8 cellular contexts compared by ENCODE assay signal in genomic region chr7:73827568-73828106, GRCh38. TPM values are rescaled to one million over a fixed set of nuclear protein-coding genes. Genes with fewer than 3 reads are reported as not detected.
DNase-seq lines count a peak whose midpoint lies in the region; ATAC-seq, FAIRE-seq and TF ChIP-seq lines count a peak whose summit lies in the region.
"Had no signal": no experiment of that assay in that cellular context is flagged by ENCODE, and none has a peak within 500 bp of the region (broad histone marks: within the 10 kb centered on the region; RNA-seq: fewer than 3 reads in every experiment).

No MANE protein-coding gene starts in this region.

- H3K27me3 ChIP-seq in endothelial cell of umbilical vein (ENCODE audit: control insufficient read depth in 2 of 2, insufficient read depth in 2 of 2, low read length in 2 of 2) (no peaks in the 10 kb centered on the region), smooth muscle cell (ENCODE audit: low read depth) (no peaks in the 10 kb centered on the region), aorta (ENCODE audit: control insufficient read depth in 1 of 2, insufficient read depth in 2 of 2, low read length in 1 of 2) (peaks cover 0 to 2% of the 10 kb centered on the region in 2 donors), MM.1S (replicated peaks; ENCODE audit: insufficient read depth, low read length) (no peaks in the 10 kb centered on the region)

- H3K79me2 ChIP-seq in endothelial cell of umbilical vein (ENCODE audit: control insufficient read depth, insufficient read depth, low read length) (no peaks in the 10 kb centered on the region), smooth muscle cell (ENCODE audit: low read depth) (no peaks in the 10 kb centered on the region), MM.1S (ENCODE audit: low read length) (no peaks in the 10 kb centered on the region)

- H3K9ac ChIP-seq in endothelial cell of umbilical vein (replicated peaks; ENCODE audit: extremely low read depth, insufficient read depth, low read length), result no peak overlapping the region
- no peak overlapping the region for H3K9ac ChIP-seq in smooth muscle cell (ENCODE audit: low read depth)
- no peak overlapping the region for H3K9ac ChIP-seq in MM.1S (ENCODE audit: low read length)

- H3K9me3 ChIP-seq in endothelial cell of umbilical vein (replicated peaks; ENCODE audit: control insufficient read depth, insufficient read depth, low read length), result no peaks in the 10 kb centered on the region
- H3K9me3 ChIP-seq in smooth muscle cell (replicated peaks; ENCODE audit: low read depth), result no peaks in the 10 kb centered on the region
- no peaks in the 10 kb centered on the region for H3K9me3 ChIP-seq in aorta (ENCODE audit: control insufficient read depth, low read length)
- H3K9me3 ChIP-seq in MM.1S (replicated peaks; ENCODE audit: insufficient read depth, low read length), result no peaks in the 10 kb centered on the region

- dilution Hi-C loops in endothelial cell of umbilical vein (cut with MboI; ENCODE audit: extremely low pct_ligation_motif_present, low sequenced_read_pairs), result no loop called here

- no peaks in the 10 kb centered on the region for H4K20me1 ChIP-seq in endothelial cell of umbilical vein (replicated peaks; ENCODE audit: control insufficient read depth, extremely low read depth, insufficient read depth, low read length)
- H4K20me1 ChIP-seq in smooth muscle cell (ENCODE audit: low read depth), result peaks cover 4% of the 10 kb centered on the region
- H4K20me1 ChIP-seq in MM.1S (ENCODE audit: insufficient read depth, low read length), result no peaks in the 10 kb centered on the region

- H3K4me1 ChIP-seq in endothelial cell of umbilical vein (ENCODE audit: control insufficient read depth, extremely low read depth, insufficient read depth, low read length), result peaks cover 5% of the 10 kb centered on the region
- H3K4me1 ChIP-seq in smooth muscle cell (ENCODE audit: low read depth), result peaks cover 7% of the 10 kb centered on the region
- no peaks in the 10 kb centered on the region for H3K4me1 ChIP-seq in aorta (ENCODE audit: control insufficient read depth in 1 of 2, insufficient read depth in 2 of 2, low read length in 2 of 2)
- peaks cover 4% of the 10 kb centered on the region; the same call in 1 of the 2 replicates for H3K4me1 ChIP-seq in MM.1S (ENCODE audit: low read length)

- H3K4me3 ChIP-seq in endothelial cell of umbilical vein (replicated peaks in 1 of 3; ENCODE audit: insufficient read depth in 1 of 3, low read depth in 1 of 3, low read length in 3 of 3) (no peak overlapping the region), smooth muscle cell (no peak overlapping the region), aorta (ENCODE audit: low read length in 2 of 2) (no peak overlapping the region), MM.1S (ENCODE audit: low read length) (no peak overlapping the region)

- H2AFZ ChIP-seq in endothelial cell of umbilical vein (ENCODE audit: low read depth, low read length) (peak overlapping the region; percentile 30), smooth muscle cell (ENCODE audit: low read depth) (no peak overlapping the region), MM.1S (ENCODE audit: low read length) (no peak overlapping the region)

- CTCF ChIA-PET in endothelial cell of umbilical vein (lab: Charles Lee), result interaction anchor here (0.6 to 3.2 kb wide), 8 partner anchors 10 to 199 kb away, joined by 3 to 21 read pairs (median 7); partner anchors contain the start of gene ABHD11

- intact Hi-C loops in endothelial cell of umbilical vein (cut with micrococcal nuclease), result loop anchor here (2.0 kb wide), 1 partner anchor 15 kb away; the partner anchor contains the start of gene METTL27
- intact Hi-C loops in aorta (cut with DNase I), result no loop called here

- no peak for TF ChIP-seq POLR2A in endothelial cell of umbilical vein (IDR thresholded peaks at IDR 0.05; ENCODE audit: low read depth, low read length)

- no peak for FAIRE-seq in endothelial cell of umbilical vein (lab: Jason Lieb, UNC)

- H3K27ac ChIP-seq in endothelial cell of umbilical vein (ENCODE audit: insufficient read depth, low read depth, low read length) (no peak overlapping the region), smooth muscle cell (ENCODE audit: low read depth) (peak overlapping the region; percentile 10), aorta (ENCODE audit: low read depth in 1 of 2, low read length in 2 of 2) (no peak overlapping the region), MM.1S (ENCODE audit: low read length) (no peak overlapping the region)
- H3K27ac ChIP-seq: HL-60 had no signal

- ATAC-seq in aorta (ENCODE audit: low FRiP score) (no peak), GM21723 (IDR thresholded peaks at IDR 0.05; ENCODE audit: unreplicated experiment) (no peak)

- no peaks in the 10 kb centered on the region for H3K9me1 ChIP-seq in endothelial cell of umbilical vein (replicated peaks; ENCODE audit: control insufficient read depth, extremely low read depth, insufficient read depth, low read length)

- H3F3A ChIP-seq in smooth muscle cell (ENCODE audit: low read depth), result peaks cover 9% of the 10 kb centered on the region
- no peaks in the 10 kb centered on the region for H3F3A ChIP-seq in MM.1S (ENCODE audit: insufficient read depth, low read length)

- WGBS in smooth muscle cell (ENCODE audit: low lambda C conversion rate), result 29% methylated on average over 10 of the region's 11 CpGs
- 23 to 28% methylated on average over 8 to 11 of the region's 11 CpGs for WGBS in aorta, 2 donors

- DNase-seq in HUDEP-2 (lab: John Stamatoyannopoulos, UW; ENCODE audit: unreplicated experiment in 76 of 76) (peak in 61 of 76 experiments; percentile 7 to 77 (median 55)), NCI-H524 treated with DMSO at 0.1 percent for 48 hours (lab: John Stamatoyannopoulos, UW) (peak; percentile 85), endothelial cell of umbilical vein (ENCODE audit: low read depth, low spot score) (peak; percentile 10), smooth muscle cell (lab: John Stamatoyannopoulos, UW; ENCODE audit: unreplicated experiment) (no peak), aorta (no peak), MM.1S (no peak)

- TF ChIP-seq CTCF in endothelial cell of umbilical vein (IDR thresholded peaks at IDR 0.05; ENCODE audit: extremely low read depth in 1 of 2, insufficient read depth in 1 of 2, low read depth in 1 of 2, low read length in 2 of 2), result no peak
- no peak for TF ChIP-seq CTCF in smooth muscle cell (IDR thresholded peaks at IDR 0.05; ENCODE audit: borderline replicate concordance, insufficient read depth, poor library complexity, severe bottlenecking)
- TF ChIP-seq CTCF in MM.1S (IDR thresholded peaks at IDR 0.05; ENCODE audit: low read length), result no peak

- POLR2A ChIA-PET in endothelial cell of umbilical vein (lab: Charles Lee), result no interaction called here

- BruUV-seq in endothelial cell of umbilical vein (replicated peaks; lab: Mats Ljungman, UMichigan), result no TSS peak

- H3K9me2 ChIP-seq in MM.1S (replicated peaks; ENCODE audit: insufficient read depth, low read length), result no peaks in the 10 kb centered on the region

- H3K4me2 ChIP-seq in endothelial cell of umbilical vein (ENCODE audit: insufficient read depth, low read length) (no peak overlapping the region), smooth muscle cell (no peak overlapping the region), MM.1S (ENCODE audit: low read depth, low read length) (no peak overlapping the region)

- H3K36me3 ChIP-seq in endothelial cell of umbilical vein (ENCODE audit: control insufficient read depth in 2 of 2, extremely low read depth in 1 of 2, insufficient read depth in 2 of 2, low read length in 2 of 2) (no peaks in the 10 kb centered on the region), smooth muscle cell (ENCODE audit: low read depth) (no peaks in the 10 kb centered on the region), aorta (ENCODE audit: control insufficient read depth in 1 of 2, insufficient read depth in 2 of 2, low read length in 1 of 2) (no peaks in the 10 kb centered on the region), MM.1S (replicated peaks; ENCODE audit: insufficient read depth, low read length) (no peaks in the 10 kb centered on the region)

RNA-seq across cellular contexts. Expression of gene CLDN4, which starts 3.2 kb away (rescaled TPM):
- 0.13 and 0.25 TPM in 2 replicates for total RNA-seq in endothelial cell of umbilical vein
- 0.14 and 0.15 TPM in 2 replicates for polyA plus RNA-seq in endothelial cell of umbilical vein
- 0.07 and 0.10 TPM in 2 replicates for polyA plus RNA-seq in endothelial cell of umbilical vein (2011; cell fraction: cytosol; rRNA removed)
- polyA plus RNA-seq in endothelial cell of umbilical vein (2011; cell fraction: nucleus; rRNA removed), result 0.22 and 0.24 TPM in 2 replicates
- 0.31 and 0.52 TPM in 2 replicates for polyA plus RNA-seq in endothelial cell of umbilical vein (2012)
- polyA minus RNA-seq in endothelial cell of umbilical vein, result not detected in 2 replicates
- polyA minus RNA-seq in endothelial cell of umbilical vein (2011; cell fraction: cytosol; rRNA and poly(A)+ RNA removed), result 43.9 TPM
- 0.38 TPM in 1 of 2 replicates, not detected in the other for polyA minus RNA-seq in endothelial cell of umbilical vein (2011; cell fraction: nucleus; rRNA and poly(A)+ RNA removed)
- total RNA-seq in smooth muscle cell, result 83.7 and 109 TPM in 2 replicates
- 63.5 and 429 TPM in 2 replicates for polyA plus RNA-seq in smooth muscle cell
- under 1 TPM; 0.19 to 0.84 TPM for total RNA-seq in aorta
- 10 to 100 TPM in 1 of 2 donors, under 1 TPM in 1; 0.69 to 16.9 TPM for polyA plus RNA-seq in aorta

RNA-seq across cellular contexts. Expression of gene METTL27, which starts 14.7 kb away (rescaled TPM):
- total RNA-seq in endothelial cell of umbilical vein, result 1.2 and 10.8 TPM in 2 replicates
- 6.9 and 9.0 TPM in 2 replicates for polyA plus RNA-seq in endothelial cell of umbilical vein
- 3.9 and 5.3 TPM in 2 replicates for polyA plus RNA-seq in endothelial cell of umbilical vein (2011; cell fraction: cytosol; rRNA removed)
- polyA plus RNA-seq in endothelial cell of umbilical vein (2011; cell fraction: nucleus; rRNA removed), result 3.6 and 4.9 TPM in 2 replicates
- polyA plus RNA-seq in endothelial cell of umbilical vein (2012), result 3.0 and 4.9 TPM in 2 replicates
- 1.3 and 3.9 TPM in 2 replicates for polyA minus RNA-seq in endothelial cell of umbilical vein
- polyA minus RNA-seq in endothelial cell of umbilical vein (2011; cell fraction: cytosol; rRNA and poly(A)+ RNA removed), result 1.4 TPM
- polyA minus RNA-seq in endothelial cell of umbilical vein (2011; cell fraction: nucleus; rRNA and poly(A)+ RNA removed), result 3.4 and 5.1 TPM in 2 replicates
- 0.22 and 0.54 TPM in 2 replicates for total RNA-seq in smooth muscle cell
- 4.1 and 4.5 TPM in 2 replicates for polyA plus RNA-seq in smooth muscle cell
- total RNA-seq in aorta, result 1 to 10 TPM; 1.3 to 7.4 TPM
- 1 to 10 TPM in 1 of 2 donors, not detected in 1; 5.3 TPM for polyA plus RNA-seq in aorta

RNA-seq across cellular contexts. Expression of gene TMEM270, which starts 33.3 kb away (rescaled TPM):
- total RNA-seq in endothelial cell of umbilical vein (not detected in 2 replicates), smooth muscle cell (not detected in 2 replicates), aorta (not detected)
- polyA plus RNA-seq in endothelial cell of umbilical vein (not detected in 2 replicates), smooth muscle cell (not detected in 2 replicates), aorta (not detected)
- not detected in 2 replicates for polyA plus RNA-seq in endothelial cell of umbilical vein (2011; cell fraction: cytosol; rRNA removed)
- not detected in 2 replicates for polyA plus RNA-seq in endothelial cell of umbilical vein (2011; cell fraction: nucleus; rRNA removed)
- polyA plus RNA-seq in endothelial cell of umbilical vein (2012), result not detected in 2 replicates
- polyA minus RNA-seq in endothelial cell of umbilical vein, result not detected in 2 replicates
- polyA minus RNA-seq in endothelial cell of umbilical vein (2011; cell fraction: cytosol; rRNA and poly(A)+ RNA removed), result not detected
- not detected in 2 replicates for polyA minus RNA-seq in endothelial cell of umbilical vein (2011; cell fraction: nucleus; rRNA and poly(A)+ RNA removed)

RNA-seq across cellular contexts. Expression of gene CLDN3, which starts 57.6 kb away (rescaled TPM):
- total RNA-seq in endothelial cell of umbilical vein (0.62 and 0.95 TPM in 2 replicates), smooth muscle cell (not detected in 2 replicates), aorta (not detected)
- polyA plus RNA-seq in endothelial cell of umbilical vein (1.9 and 2.4 TPM in 2 replicates), smooth muscle cell (0.16 and 1.8 TPM in 2 replicates), aorta (10 to 100 TPM in 1 of 2 donors, 1 to 10 TPM in 1; 1.3 to 17.4 TPM)
- 0.46 and 0.82 TPM in 2 replicates for polyA plus RNA-seq in endothelial cell of umbilical vein (2011; cell fraction: cytosol; rRNA removed)
- 0.20 and 0.21 TPM in 2 replicates for polyA plus RNA-seq in endothelial cell of umbilical vein (2011; cell fraction: nucleus; rRNA removed)
- 0.17 TPM in 1 of 2 replicates, not detected in the other for polyA plus RNA-seq in endothelial cell of umbilical vein (2012)
- polyA minus RNA-seq in endothelial cell of umbilical vein, result 0.29 and 0.30 TPM in 2 replicates
- not detected for polyA minus RNA-seq in endothelial cell of umbilical vein (2011; cell fraction: cytosol; rRNA and poly(A)+ RNA removed)
- not detected in 2 replicates for polyA minus RNA-seq in endothelial cell of umbilical vein (2011; cell fraction: nucleus; rRNA and poly(A)+ RNA removed)

Comparison
In these comparisons a context has a peak if more than half of its experiments do, and no peak if none do; other contexts are left out.
1. DNase-seq: peak in HUDEP-2 (61 of 76), NCI-H524 treated with DMSO at 0.1 percent for 48 hours (single experiment) and endothelial cell of umbilical vein (single experiment); none in smooth muscle cell (single experiment), aorta (0 of 2) and MM.1S (single experiment).
2. RNA of gene CLDN4, which starts 3.2 kb away (total RNA-seq): 83.7 to 109 TPM in smooth muscle cell; 0.19 to 0.84 TPM in aorta and 0.13 to 0.25 TPM in endothelial cell of umbilical vein; every median in the first group is over 10 times any median in the second.